8 cellular contexts compared by ENCODE assay signal in genomic region chr7:32942783-32943653, GRCh38. TPM values are rescaled to one million over a fixed set of nuclear protein-coding genes. Genes with fewer than 3 reads are reported as not detected.
DNase-seq lines count a peak whose midpoint lies in the region; ATAC-seq and FAIRE-seq lines count a peak whose summit lies in the region.

No MANE protein-coding gene starts in this region.

- no peaks in the 10 kb centered on the region for H3K79me1 ChIP-seq in neuronal stem cell (ENCODE audit: low read depth, low read length)

- no peak overlapping the region for H2BK12ac ChIP-seq in neuronal stem cell (ENCODE audit: low read length)

- H3K4me2 ChIP-seq in neuronal stem cell (ENCODE audit: insufficient read depth, low read length, poor library complexity, severe bottlenecking), result peak overlapping the region; percentile 89

- peak overlapping the region; percentile 95 for H3K23ac ChIP-seq in neuronal stem cell (ENCODE audit: low read depth, low read length, poor library complexity)

- no peak overlapping the region for H3K4ac ChIP-seq in neuronal stem cell (ENCODE audit: low read length)

- H3K27me3 ChIP-seq in neuronal stem cell (ENCODE audit: control insufficient read depth in 3 of 3, insufficient read depth in 3 of 3, low read depth in 1 of 3, low read length in 3 of 3), result peaks cover 0 to 2% (median 0%) of the 10 kb centered on the region in 3 experiments

- no peak overlapping the region for H2AK5ac ChIP-seq in neuronal stem cell (ENCODE audit: low read depth, low read length)

- H2AFZ ChIP-seq in neuronal stem cell (ENCODE audit: low read length), result peak overlapping the region; percentile 98

- FAIRE-seq in frontal cortex (lab: Jason Lieb, UNC), result no peak

- ATAC-seq in GM21737 (IDR thresholded peaks at IDR 0.05; ENCODE audit: unreplicated experiment), result peak; percentile 89

- H3K4me3 ChIP-seq in neuronal stem cell (ENCODE audit: low read length in 2 of 2), result peak overlapping the region; percentile 78 to 89

- H4K91ac ChIP-seq in neuronal stem cell (ENCODE audit: low read depth, low read length, poor library complexity), result no peak overlapping the region

- no peak overlapping the region for H2BK5ac ChIP-seq in neuronal stem cell (ENCODE audit: low read length)

- H3K9me3 ChIP-seq in neuronal stem cell (replicated peaks in 1 of 2; ENCODE audit: control insufficient read depth in 2 of 2, insufficient read depth in 1 of 2, low read depth in 1 of 2, low read length in 2 of 2), result peaks cover 2 to 10% of the 10 kb centered on the region in 2 donors

- H3K9ac ChIP-seq in neuronal stem cell (ENCODE audit: low read depth, low read length, poor library complexity), result peak overlapping the region; percentile 89

- H2BK120ac ChIP-seq in neuronal stem cell (ENCODE audit: low read depth, low read length), result peak overlapping the region; percentile 93

- H3K27ac ChIP-seq in neuronal stem cell (replicated peaks; ENCODE audit: low read length), result no peak overlapping the region

- peaks cover 0 to 12% of the 10 kb centered on the region in 2 donors for H3K36me3 ChIP-seq in neuronal stem cell (replicated peaks in 1 of 2; ENCODE audit: control insufficient read depth in 2 of 2, insufficient read depth in 2 of 2, low read length in 2 of 2)

- peaks cover 2 to 3% of the 10 kb centered on the region in 2 donors for H3K4me1 ChIP-seq in neuronal stem cell (ENCODE audit: control insufficient read depth in 2 of 2, insufficient read depth in 1 of 2, low read depth in 1 of 2, low read length in 2 of 2)

- peak; percentile 84 for DNase-seq in EL
- DNase-seq in KBM-7, result peak; percentile 83
- peak; percentile 77 for DNase-seq in SHP77 treated with DMSO at 0.1 percent for 48 hours (lab: John Stamatoyannopoulos, UW)
- DNase-seq in activated naive CD4-positive, alpha-beta T cell (lab: John Stamatoyannopoulos, UW), result peak; percentile 18 to 60 (median 36)
- peak; percentile 88 to 90 for DNase-seq in frontal cortex (ENCODE audit: low spot score in 2 of 2)
- DNase-seq in neuronal stem cell (ENCODE audit: low spot score), result peak; percentile 59
- DNase-seq in superior temporal gyrus (ENCODE audit: extremely low spot score), result peak; percentile 81

- peak overlapping the region; percentile 93 for H3K18ac ChIP-seq in neuronal stem cell (ENCODE audit: low read length)

- no peak overlapping the region for H3K14ac ChIP-seq in neuronal stem cell (ENCODE audit: low read length)

- H4K8ac ChIP-seq in neuronal stem cell (ENCODE audit: low read depth, low read length), result no peak overlapping the region

- in situ Hi-C loops in KBM-7 (cut with MboI; ENCODE audit: low pct_unique_long_range_greater_than_20kb, low sequenced_read_pairs), result no loop called here

- WGBS in neuronal stem cell (ENCODE audit: extremely low coverage in 2 of 2, insufficient read length in 2 of 2, insufficient replicate concordance in 1 of 2), 2 donors, result no CpG with 5 or more reads among the region's 70 CpGs

- peak overlapping the region; percentile 62 for H2BK15ac ChIP-seq in neuronal stem cell (ENCODE audit: low read length)

RNA-seq across cellular contexts. Expression of gene FKBP9, which starts 14.2 kb away (rescaled TPM):
- 42.8 TPM for total RNA-seq in frontal cortex
- polyA plus RNA-seq in neuronal stem cell (2013, experiment 1 of 2), result 28.5 TPM
- 30.6 TPM for polyA plus RNA-seq in neuronal stem cell (2013, experiment 2 of 2)

RNA-seq across cellular contexts. Expression of gene KBTBD2, which starts 51.5 kb away (rescaled TPM):
- 117 TPM for total RNA-seq in frontal cortex
- 19.3 TPM for polyA plus RNA-seq in neuronal stem cell (2013, experiment 1 of 2)
- 18.0 TPM for polyA plus RNA-seq in neuronal stem cell (2013, experiment 2 of 2)

Comparison
In these comparisons a context has a peak if more than half of its experiments do, and no peak if none do; other contexts are left out.
1. DNase-seq: peak in every context shown above with its lines; median percentile 89 in frontal cortex; 84 in EL; 83 in KBM-7; 81 in superior temporal gyrus; 77 in SHP77 treated with DMSO at 0.1 percent for 48 hours; 59 in neuronal stem cell; 36 in activated naive CD4-positive, alpha-beta T cell.